ENCODE assay signal across 7 cellular contexts in genomic region chr17:18262111-18262510, GRCh38. TPM values are rescaled to one million over a fixed set of nuclear protein-coding genes. Genes with fewer than 3 reads are reported as not detected.
A peak's percentile ranks its signal among the peaks of the same experiment; 100 is the strongest.
DNase-seq lines count a peak whose midpoint lies in the region; ATAC-seq lines count a peak whose summit lies in the region.
"Had no signal": no experiment of that assay in that cellular context is flagged by ENCODE, and none has a peak within 500 bp of the region (broad histone marks: within the 10 kb centered on the region; RNA-seq: fewer than 3 reads in every experiment).

No MANE protein-coding gene starts in this region.

- H3K4me3 Mint-ChIP-seq in activated CD4-positive, alpha-beta T cell treated with anti-CD3 and anti-CD28 coated beads, Interleukin-2, amount 10 ng/mL, durations not matched to agents 24 days and 14 days: peak overlapping the region; percentile 85
- peak overlapping the region; percentile 98 for H3K4me3 Mint-ChIP-seq in stimulated activated effector memory CD8-positive, alpha-beta T cell treated with anti-CD3 and anti-CD28 coated beads, Interleukin-12 subunit alpha, Interleukin-12 subunit beta, amount 100 ng/mL, for 72 hours

- intact Hi-C loops in activated CD4-positive, alpha-beta T cell treated with anti-CD3 and anti-CD28 coated beads, Interleukin-2, amount 10 ng/mL, durations not matched to agents 24 days and 14 days (cut with micrococcal nuclease): no loop called here

- H3K36me3 ChIP-seq in endocrine pancreas (ENCODE audit: control insufficient read depth, insufficient read depth, low read length): peaks cover 8% of the 10 kb centered on the region

- H3K9me3 ChIP-seq in endocrine pancreas (ENCODE audit: control insufficient read depth, low read length): no peaks in the 10 kb centered on the region

- no peaks in the 10 kb centered on the region for H3K27me3 Mint-ChIP-seq in activated CD4-positive, alpha-beta T cell treated with anti-CD3 and anti-CD28 coated beads, Interleukin-2, amount 10 ng/mL, durations not matched to agents 24 days and 14 days

- H3K9ac ChIP-seq in endocrine pancreas (ENCODE audit: control insufficient read depth, insufficient read depth, low read length): peak overlapping the region; percentile 96

- peaks cover 3% of the 10 kb centered on the region for H3K36me3 Mint-ChIP-seq in activated CD4-positive, alpha-beta T cell treated with anti-CD3 and anti-CD28 coated beads, Interleukin-2, amount 10 ng/mL, durations not matched to agents 24 days and 14 days (ENCODE audit: low read depth)
- H3K36me3 Mint-ChIP-seq in stimulated activated effector memory CD8-positive, alpha-beta T cell treated with anti-CD3 and anti-CD28 coated beads, Interleukin-12 subunit alpha, Interleukin-12 subunit beta, amount 100 ng/mL, for 72 hours: peaks cover 10% of the 10 kb centered on the region

- peak overlapping the region; percentile 80 for H3K27ac Mint-ChIP-seq in activated CD4-positive, alpha-beta T cell treated with anti-CD3 and anti-CD28 coated beads, Interleukin-2, amount 10 ng/mL, durations not matched to agents 24 days and 14 days
- H3K27ac Mint-ChIP-seq in stimulated activated effector memory CD8-positive, alpha-beta T cell treated with anti-CD3 and anti-CD28 coated beads, Interleukin-12 subunit alpha, Interleukin-12 subunit beta, amount 100 ng/mL, for 72 hours: peak overlapping the region; percentile 87

- H3K4me1 ChIP-seq in endocrine pancreas (ENCODE audit: control insufficient read depth, insufficient read depth, low read length): no peaks in the 10 kb centered on the region

- H3K4me3 ChIP-seq in endocrine pancreas (ENCODE audit: control insufficient read depth, insufficient read depth, low read length): no peak overlapping the region

- DNase-seq in activated CD4-positive, alpha-beta T cell treated with anti-CD3 and anti-CD28 coated beads, Interleukin-2, amount 10 ng/mL, durations not matched to agents 24 days and 14 days: no peak
- DNase-seq in activated CD4-positive, alpha-beta T cell treated with anti-CD3 and anti-CD28 coated beads, Interleukin-2, amount 50 U/mL, for 48 hours: no peak
- no peak for DNase-seq in stimulated activated effector memory CD8-positive, alpha-beta T cell treated with anti-CD3 and anti-CD28 coated beads, Interleukin-12 subunit alpha, Interleukin-12 subunit beta, amount 100 ng/mL, for 72 hours (ENCODE audit: low spot score in 2 of 2)
- DNase-seq in NCI-H1417 treated with DMSO at 0.1 percent for 48 hours (lab: John Stamatoyannopoulos, UW) (no peak), amniotic stem cell (lab: John Stamatoyannopoulos, UW) (no peak)
- DNase-seq: NCI-H1092 had no signal

- ATAC-seq in stimulated activated effector memory CD8-positive, alpha-beta T cell treated with anti-CD3 and anti-CD28 coated beads, Interleukin-12 subunit alpha, Interleukin-12 subunit beta, amount 100 ng/mL, for 72 hours: no peak

- H3K27me3 ChIP-seq in endocrine pancreas (ENCODE audit: control insufficient read depth, insufficient read depth, low read length): no peaks in the 10 kb centered on the region

- H3K4me1 Mint-ChIP-seq in activated CD4-positive, alpha-beta T cell treated with anti-CD3 and anti-CD28 coated beads, Interleukin-2, amount 10 ng/mL, durations not matched to agents 24 days and 14 days: peaks cover 26% of the 10 kb centered on the region
- peaks cover 28% of the 10 kb centered on the region for H3K4me1 Mint-ChIP-seq in stimulated activated effector memory CD8-positive, alpha-beta T cell treated with anti-CD3 and anti-CD28 coated beads, Interleukin-12 subunit alpha, Interleukin-12 subunit beta, amount 100 ng/mL, for 72 hours

- no peaks in the 10 kb centered on the region for H3K9me3 Mint-ChIP-seq in activated CD4-positive, alpha-beta T cell treated with anti-CD3 and anti-CD28 coated beads, Interleukin-2, amount 10 ng/mL, durations not matched to agents 24 days and 14 days
- H3K9me3 Mint-ChIP-seq in stimulated activated effector memory CD8-positive, alpha-beta T cell treated with anti-CD3 and anti-CD28 coated beads, Interleukin-12 subunit alpha, Interleukin-12 subunit beta, amount 100 ng/mL, for 72 hours: no peaks in the 10 kb centered on the region

RNA-seq across cellular contexts. Expression of gene MIEF2, which starts 1.6 kb away (rescaled TPM):
- 4.3 and 6.0 TPM in 2 replicates for total RNA-seq in activated CD4-positive, alpha-beta T cell treated with anti-CD3 and anti-CD28 coated beads, Interleukin-2, amount 10 ng/mL, durations not matched to agents 24 days and 14 days

RNA-seq across cellular contexts. Expression of gene FLII, which starts 3.6 kb away (rescaled TPM):
- total RNA-seq in activated CD4-positive, alpha-beta T cell treated with anti-CD3 and anti-CD28 coated beads, Interleukin-2, amount 10 ng/mL, durations not matched to agents 24 days and 14 days: 266 and 275 TPM in 2 replicates

RNA-seq across cellular contexts. Expression of gene LLGL1, which starts 36.7 kb away (rescaled TPM):
- 23.1 and 23.5 TPM in 2 replicates for total RNA-seq in activated CD4-positive, alpha-beta T cell treated with anti-CD3 and anti-CD28 coated beads, Interleukin-2, amount 10 ng/mL, durations not matched to agents 24 days and 14 days

RNA-seq across cellular contexts. Expression of gene TOP3A, which starts 52.7 kb away (rescaled TPM):
- 75.4 and 88.2 TPM in 2 replicates for total RNA-seq in activated CD4-positive, alpha-beta T cell treated with anti-CD3 and anti-CD28 coated beads, Interleukin-2, amount 10 ng/mL, durations not matched to agents 24 days and 14 days

RNA-seq across cellular contexts. Expression of gene SMCR8, which starts 53.0 kb away (rescaled TPM):
- 17.3 and 17.7 TPM in 2 replicates for total RNA-seq in activated CD4-positive, alpha-beta T cell treated with anti-CD3 and anti-CD28 coated beads, Interleukin-2, amount 10 ng/mL, durations not matched to agents 24 days and 14 days
